In genomic region chr1:156050376-156050775, GRCh38 we compare ENCODE assay signal across 2 cellular contexts.
TF ChIP-seq lines count a peak whose summit lies in the region.

No MANE protein-coding gene starts in this region.

TF ChIP-seq in Ishikawa, 13 proteins besides CTCF, POLR2A, EP300 and RAD21 (continued from another document):
- no peak for TF ChIP-seq REST (IDR thresholded peaks at IDR 0.05; ENCODE audit: low read depth)
- TF ChIP-seq EGR1 (IDR thresholded peaks at IDR 0.05): no peak
- 0 out of 2 replicates have a peak, but pooled peaks have one; percentile 10 for TF ChIP-seq USF1 (IDR thresholded peaks at IDR 0.05)
- TF ChIP-seq ZBTB7A (IDR thresholded peaks at IDR 0.05; ENCODE audit: low read depth): no peak
- TF ChIP-seq TCF12 (IDR thresholded peaks at IDR 0.05; ENCODE audit: low read depth): no peak
- no peak for TF ChIP-seq CREB1 (IDR thresholded peaks at IDR 0.05; ENCODE audit: low read depth)
- TF ChIP-seq MAX (IDR thresholded peaks at IDR 0.05): no peak

TF ChIP-seq in GM23338, 12 proteins besides CTCF, POLR2A, EP300 and RAD21 (continued from another document):
- TF ChIP-seq ETS1 (IDR thresholded peaks at IDR 0.05) (no peak), ZNF462 (CRISPR knock-in tag; IDR thresholded peaks at IDR 0.05) (no peak), ZNF331 (CRISPR knock-in tag; IDR thresholded peaks at IDR 0.05; ENCODE audit: low read depth) (no peak), JUNB (IDR thresholded peaks at IDR 0.05; ENCODE audit: unreplicated experiment) (no peak), NANOG (IDR thresholded peaks at IDR 0.05; ENCODE audit: borderline replicate concordance) (no peak), CREB1 (CRISPR knock-in tag; IDR thresholded peaks at IDR 0.05; ENCODE audit: low read depth) (no peak), REST (IDR thresholded peaks at IDR 0.05; ENCODE audit: unreplicated experiment) (no peak), STAT1 (IDR thresholded peaks at IDR 0.05; ENCODE audit: unreplicated experiment) (no peak), ZNF114 (CRISPR knock-in tag; IDR thresholded peaks at IDR 0.05) (no peak), EZH2 (IDR thresholded peaks at IDR 0.05; ENCODE audit: low read depth, unreplicated experiment) (no peak), EZH2phosphoT487 (IDR thresholded peaks at IDR 0.05; ENCODE audit: unreplicated experiment) (no peak)
